Comparison of ENCODE assay signal across 27 cellular contexts in genomic region chr5:117072439-117072838, GRCh38.
"Had no signal": no experiment of that assay in that cellular context is flagged by ENCODE, and none has a peak within 500 bp of the region (broad histone marks: within the 10 kb centered on the region; RNA-seq: fewer than 3 reads in every experiment).

No MANE protein-coding gene starts in this region.

- H3K27me3 ChIP-seq: esophagus squamous epithelium, sigmoid colon, stomach, thyroid gland had no signal

- H3K79me2 ChIP-seq: parathyroid adenoma had no signal

- H3K36me3 Mint-ChIP-seq: activated CD8-positive, alpha-beta memory T cell treated with anti-CD3 and anti-CD28 coated beads, Interleukin-2, amount 10 ng/mL, durations not matched to agents 7 days and 5 days; activated naive CD8-positive, alpha-beta T cell; naive thymus-derived CD4-positive, alpha-beta T cell; stimulated activated memory B cell treated with anti-CD40 and anti-IgM and Interleukin-4, amounts not matched to agents 10 μg/mL and 1 μg/mL and 100 μg/mL, for 72 hours; T-cell had no signal

- H3K27me3 Mint-ChIP-seq: activated CD4-positive, alpha-beta T cell treated with anti-CD3 and anti-CD28 coated beads for 36 hours; activated CD8-positive, alpha-beta memory T cell treated with anti-CD3 and anti-CD28 coated beads, Interleukin-2, amount 10 ng/mL, durations not matched to agents 7 days and 5 days; activated naive CD8-positive, alpha-beta T cell; naive thymus-derived CD4-positive, alpha-beta T cell; stimulated activated memory B cell treated with anti-CD40 and anti-IgM and Interleukin-4, amounts not matched to agents 10 μg/mL and 1 μg/mL and 100 μg/mL, for 72 hours; T-cell had no signal

- H3K36me3 ChIP-seq: esophagus squamous epithelium, sigmoid colon, stomach, thyroid gland had no signal

- H2AFZ ChIP-seq: parathyroid adenoma had no signal

- H3K27ac Mint-ChIP-seq: activated CD4-positive, alpha-beta T cell treated with anti-CD3 and anti-CD28 coated beads for 36 hours; activated CD8-positive, alpha-beta memory T cell treated with anti-CD3 and anti-CD28 coated beads, Interleukin-2, amount 10 ng/mL, durations not matched to agents 7 days and 5 days; activated CD8-positive, alpha-beta T cell treated with anti-CD3 and anti-CD28 coated beads, Interleukin-2, amount 10 ng/mL, durations not matched to agents 7 days and 5 days; activated naive CD8-positive, alpha-beta T cell; naive thymus-derived CD4-positive, alpha-beta T cell; stimulated activated memory B cell treated with anti-CD40 and anti-IgM and Interleukin-4, amounts not matched to agents 10 μg/mL and 1 μg/mL and 100 μg/mL, for 72 hours; T-cell; T-helper 2 cell treated with Interferon-gamma antibody and Interleukin-4, amounts not matched to agents 5 μg/mL and 100 μg/mL, for 36 hours had no signal

- H3K4me1 ChIP-seq: esophagus squamous epithelium, parathyroid adenoma, psoas muscle, sigmoid colon, stomach, thyroid gland had no signal

- H3K4me3 Mint-ChIP-seq: activated CD4-positive, alpha-beta T cell treated with anti-CD3 and anti-CD28 coated beads for 36 hours; activated CD8-positive, alpha-beta memory T cell treated with anti-CD3 and anti-CD28 coated beads, Interleukin-2, amount 10 ng/mL, durations not matched to agents 7 days and 5 days; activated CD8-positive, alpha-beta T cell treated with anti-CD3 and anti-CD28 coated beads, Interleukin-2, amount 10 ng/mL, durations not matched to agents 7 days and 5 days; activated naive CD8-positive, alpha-beta T cell; naive thymus-derived CD4-positive, alpha-beta T cell; stimulated activated memory B cell treated with anti-CD40 and anti-IgM and Interleukin-4, amounts not matched to agents 10 μg/mL and 1 μg/mL and 100 μg/mL, for 72 hours; T-cell; T-helper 2 cell treated with Interferon-gamma antibody and Interleukin-4, amounts not matched to agents 5 μg/mL and 100 μg/mL, for 36 hours had no signal

- H3K9me3 ChIP-seq: thyroid gland had no signal

- H3K4me3 ChIP-seq: esophagus squamous epithelium, psoas muscle, sigmoid colon, stomach, thyroid gland had no signal

- ATAC-seq: activated CD4-positive, alpha-beta T cell treated with anti-CD3 and anti-CD28 coated beads for 36 hours; activated CD8-positive, alpha-beta memory T cell treated with anti-CD3 and anti-CD28 coated beads, Interleukin-2, amount 10 ng/mL, durations not matched to agents 7 days and 5 days; activated CD8-positive, alpha-beta T cell treated with anti-CD3 and anti-CD28 coated beads, Interleukin-2, amount 10 ng/mL, durations not matched to agents 7 days and 5 days; naive thymus-derived CD4-positive, alpha-beta T cell; psoas muscle; stimulated activated memory B cell treated with anti-CD40 and anti-IgM and Interleukin-4, amounts not matched to agents 10 μg/mL and 1 μg/mL and 100 μg/mL, for 72 hours; T-cell had no signal

- H3K4me1 Mint-ChIP-seq: activated CD4-positive, alpha-beta T cell treated with anti-CD3 and anti-CD28 coated beads for 36 hours; activated CD8-positive, alpha-beta memory T cell treated with anti-CD3 and anti-CD28 coated beads, Interleukin-2, amount 10 ng/mL, durations not matched to agents 7 days and 5 days; naive thymus-derived CD4-positive, alpha-beta T cell; stimulated activated memory B cell treated with anti-CD40 and anti-IgM and Interleukin-4, amounts not matched to agents 10 μg/mL and 1 μg/mL and 100 μg/mL, for 72 hours; T-cell had no signal

- DNase-seq: activated CD4-positive, alpha-beta T cell treated with anti-CD3 and anti-CD28 coated beads for 36 hours; activated CD4-positive, CD25-positive, alpha-beta regulatory T cell; activated CD8-positive, alpha-beta memory T cell treated with anti-CD3 and anti-CD28 coated beads, Interleukin-2, amount 10 ng/mL, durations not matched to agents 7 days and 5 days; activated CD8-positive, alpha-beta T cell treated with anti-CD3 and anti-CD28 coated beads, Interleukin-2, amount 10 ng/mL, durations not matched to agents 7 days and 5 days; activated effector memory CD4-positive, alpha-beta T cell treated with Interleukin-2 at 50 U/mL for 16 hours; activated naive CD4-positive, alpha-beta T cell treated with Interleukin-2 at 50 U/mL for 16 hours; activated T-cell treated with anti-CD3 and anti-CD28 coated beads, Interleukin-2, amount 50 U/mL, for 48 hours; anterior cingulate cortex; dermis blood vessel endothelial cell; effector CD4-positive, alpha-beta T cell; esophagus squamous epithelium; foreskin melanocyte; midbrain; naive thymus-derived CD4-positive, alpha-beta T cell; occipital lobe; psoas muscle; sigmoid colon; small intestine; stimulated activated CD4-positive, alpha-beta T cell treated with anti-CD3 and anti-CD28 coated beads, Interleukin-4, amount 100 ng/mL, for 24 hours; stomach; T-cell; thyroid gland had no signal

- H3K27ac ChIP-seq: epithelial cell of prostate, esophagus squamous epithelium, parathyroid adenoma, psoas muscle, sigmoid colon, stomach, thyroid gland had no signal

- H3K9me3 Mint-ChIP-seq: T-helper 2 cell treated with Interferon-gamma antibody and Interleukin-4, amounts not matched to agents 5 μg/mL and 100 μg/mL, for 36 hours had no signal

- H3K9ac ChIP-seq: parathyroid adenoma had no signal
